In the genomic region with DNA sequence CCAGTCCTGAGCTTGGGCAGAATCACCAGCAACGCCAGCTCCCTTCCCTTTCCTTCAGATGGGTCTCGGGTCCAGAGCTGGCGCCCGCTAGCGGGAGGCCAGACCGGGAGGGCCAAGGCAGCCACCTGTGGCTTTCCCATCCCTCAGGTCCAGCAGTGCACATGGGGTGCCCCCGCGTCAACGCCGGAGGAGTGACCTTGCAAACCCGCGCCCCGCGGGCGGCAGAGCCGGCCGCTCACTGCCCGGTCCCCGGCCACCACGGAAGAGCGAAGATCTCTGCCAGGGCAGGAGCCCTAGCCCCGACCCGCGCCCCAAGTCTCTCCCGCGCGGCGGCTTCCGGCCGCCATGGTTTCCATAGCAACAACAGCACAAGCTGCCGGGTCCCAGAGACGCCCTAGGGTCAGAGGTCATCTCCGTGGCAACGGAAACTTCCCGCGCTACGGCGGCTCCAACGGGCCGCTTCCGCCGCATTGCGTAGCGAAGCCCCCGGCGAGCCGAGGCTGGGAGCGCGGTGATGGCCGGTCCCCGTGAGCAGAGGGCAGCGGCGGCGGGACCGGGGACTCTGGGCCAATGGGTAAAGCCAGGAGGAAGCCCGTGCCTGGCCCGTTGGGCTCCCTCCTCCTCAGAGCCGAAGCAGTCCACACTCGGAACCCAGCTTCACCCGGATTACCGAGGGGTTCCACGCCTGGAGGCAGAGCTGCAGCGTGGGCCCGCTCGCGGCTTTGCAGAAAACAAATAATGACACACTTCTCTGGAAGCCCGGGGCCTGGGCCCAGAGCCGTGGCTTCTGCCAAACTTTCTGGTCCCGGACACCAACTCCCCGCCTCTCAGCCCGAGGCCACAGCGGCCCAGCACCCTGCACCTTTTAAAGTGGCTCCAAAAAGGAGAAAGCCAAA, we compare ENCODE assay signal across 9 cellular contexts. TPM values are rescaled to one million over a fixed set of nuclear protein-coding genes. Genes with fewer than 3 reads are reported as not detected.
DNase-seq lines count a peak whose midpoint lies in the region; ATAC-seq and TF ChIP-seq lines count a peak whose summit lies in the region.
"Had no signal": no experiment of that assay in that cellular context is flagged by ENCODE, and none has a peak within 500 bp of the region (broad histone marks: within the 10 kb centered on the region; RNA-seq: fewer than 3 reads in every experiment).

No MANE protein-coding gene starts in this region.

- peaks cover 42% of the 10 kb centered on the region for H3K27me3 Mint-ChIP-seq in CD4-positive, CD25-positive, alpha-beta regulatory T cell
- H3K27me3 Mint-ChIP-seq in nephron progenitor cell (ENCODE audit: low read depth, poor library complexity) = peaks cover 63% of the 10 kb centered on the region

- H3K36me3 ChIP-seq in CD4-positive, CD25-positive, alpha-beta regulatory T cell (ENCODE audit: control insufficient read depth, insufficient read depth, low read length) = no peaks in the 10 kb centered on the region
- H3K36me3 ChIP-seq in OCI-LY1 (ENCODE audit: insufficient read depth, low read length) = peaks cover 7% of the 10 kb centered on the region; the same call in 1 of the 2 replicates

- no peaks in the 10 kb centered on the region for H4K20me1 ChIP-seq in OCI-LY1 (ENCODE audit: insufficient read depth, low read length)

- H3K4me1 Mint-ChIP-seq in CD4-positive, CD25-positive, alpha-beta regulatory T cell = peaks cover 2 to 21% (median 9%) of the 10 kb centered on the region in 4 donors
- H3K4me1 Mint-ChIP-seq in nephron progenitor cell = peaks cover 22% of the 10 kb centered on the region

- H3K4me1 ChIP-seq in CD4-positive, CD25-positive, alpha-beta regulatory T cell (ENCODE audit: control insufficient read depth, insufficient read depth, low read length, poor library complexity, severe bottlenecking) = peaks cover 14% of the 10 kb centered on the region
- H3K4me1 ChIP-seq in OCI-LY1 (ENCODE audit: insufficient read depth, low read length, severe bottlenecking) (peaks cover 15% of the 10 kb centered on the region), foreskin keratinocyte (no peaks in the 10 kb centered on the region)

- H3K9me3 ChIP-seq in CD4-positive, CD25-positive, alpha-beta regulatory T cell (ENCODE audit: control insufficient read depth in 2 of 2, low read length in 2 of 2) = no peaks in the 10 kb centered on the region
- no peaks in the 10 kb centered on the region for H3K9me3 ChIP-seq in OCI-LY1 (ENCODE audit: low read length)

- no peaks in the 10 kb centered on the region for H3F3A ChIP-seq in OCI-LY1 (ENCODE audit: insufficient read depth, low read length)

- peak overlapping the region; percentile 90 to 97 (median 92) for H3K4me3 Mint-ChIP-seq in CD4-positive, CD25-positive, alpha-beta regulatory T cell
- peak overlapping the region; percentile 85 for H3K4me3 Mint-ChIP-seq in nephron progenitor cell

- no peaks in the 10 kb centered on the region for H3K79me2 ChIP-seq in OCI-LY1 (ENCODE audit: insufficient read depth, low read length)

- H3K9ac ChIP-seq in OCI-LY1 (ENCODE audit: low read length) = peak overlapping the region; percentile 71

- peak overlapping the region; percentile 67 for H3K4me3 ChIP-seq in CD4-positive, CD25-positive, alpha-beta regulatory T cell (ENCODE audit: low read depth, low read length)
- peak overlapping the region; percentile 77 for H3K4me3 ChIP-seq in OCI-LY1 (ENCODE audit: low read depth, low read length, poor library complexity, severe bottlenecking)

- H3K4me2 ChIP-seq in OCI-LY1 (ENCODE audit: low read length) = peak overlapping the region; percentile 87

- peak overlapping the region; percentile 74 for H2AFZ ChIP-seq in OCI-LY1 (ENCODE audit: low read length)

- DNase-seq in CD4-positive, CD25-positive, alpha-beta regulatory T cell = peak; percentile 89 to 96 (median 94)
- DNase-seq in HK-2 (ENCODE audit: unreplicated experiment) (peak; percentile 77), foreskin keratinocyte (peak; percentile 47 to 71), nephron progenitor cell (peak; percentile 99)
- DNase-seq in activated effector memory CD4-positive, alpha-beta T cell treated with anti-CD3 and anti-CD28 coated beads, Interleukin-2, amount 50 U/mL, for 16 hours = peak; percentile 97
- peak; percentile 97 for DNase-seq in stimulated activated naive CD8-positive, alpha-beta T cell treated with anti-CD3 and anti-CD28 coated beads, Interleukin-15, Interleukin-2, amounts not matched to agents 100 U/mL and 50 U/mL, for 24 hours

- peaks cover 0 to 3% (median 0%) of the 10 kb centered on the region in 7 donors for H3K9me3 Mint-ChIP-seq in CD4-positive, CD25-positive, alpha-beta regulatory T cell
- peaks cover 11% of the 10 kb centered on the region for H3K9me3 Mint-ChIP-seq in nephron progenitor cell

- TF ChIP-seq CTCF in OCI-LY1 (IDR thresholded peaks at IDR 0.05; ENCODE audit: low read length) (peak; percentile 47), foreskin keratinocyte (conservative IDR thresholded peaks at IDR 0.05) (peak; percentile 47), nephron progenitor cell (IDR thresholded peaks at IDR 0.05) (no peak)

- peak overlapping the region; percentile 55 for H3K27ac ChIP-seq in CD4-positive, CD25-positive, alpha-beta regulatory T cell (ENCODE audit: insufficient read depth, low read length, poor library complexity, severe bottlenecking)
- no peak overlapping the region for H3K27ac ChIP-seq in OCI-LY1 (ENCODE audit: low read depth, low read length, poor library complexity, severe bottlenecking)
- peak overlapping the region; percentile 3 for H3K27ac ChIP-seq in foreskin keratinocyte

- H3K36me3 Mint-ChIP-seq in CD4-positive, CD25-positive, alpha-beta regulatory T cell = no peaks in the 10 kb centered on the region
- peaks cover 7% of the 10 kb centered on the region for H3K36me3 Mint-ChIP-seq in nephron progenitor cell (ENCODE audit: low read depth)

- peak; percentile 87 to 93 for ATAC-seq in CD4-positive, CD25-positive, alpha-beta regulatory T cell (ENCODE audit: low read depth in 2 of 2)
- ATAC-seq in GM19452 (IDR thresholded peaks at IDR 0.05; ENCODE audit: unreplicated experiment) (peak; percentile 97), foreskin keratinocyte (peak; percentile 77)
- ATAC-seq in stimulated activated naive CD8-positive, alpha-beta T cell treated with anti-CD3 and anti-CD28 coated beads, Interleukin-15, Interleukin-2, amounts not matched to agents 100 U/mL and 50 U/mL, for 24 hours = peak; percentile 79

- H3K9me2 ChIP-seq in OCI-LY1 (ENCODE audit: low read depth, low read length) = no peaks in the 10 kb centered on the region

- peaks cover 24% of the 10 kb centered on the region for H3K27me3 ChIP-seq in CD4-positive, CD25-positive, alpha-beta regulatory T cell (ENCODE audit: control insufficient read depth, insufficient read depth, low read length)
- H3K27me3 ChIP-seq in OCI-LY1 (ENCODE audit: insufficient read depth, low read length) (0 out of 2 replicates have a peak, but pooled peaks cover 3% of the 10 kb centered on the region), foreskin keratinocyte (peaks cover 6% of the 10 kb centered on the region)

- peak overlapping the region; percentile 51 to 89 (median 85) for H3K27ac Mint-ChIP-seq in CD4-positive, CD25-positive, alpha-beta regulatory T cell
- no peak overlapping the region for H3K27ac Mint-ChIP-seq in nephron progenitor cell

RNA-seq across cellular contexts. Expression of a gene that starts 7.4 kb away (rescaled TPM):
- total RNA-seq in CD4-positive, CD25-positive, alpha-beta regulatory T cell = not detected
- under 1 TPM in 1 of 4 donors, not detected in 3; 0.09 TPM for polyA plus RNA-seq in CD4-positive, CD25-positive, alpha-beta regulatory T cell
- total RNA-seq in foreskin keratinocyte = not detected in 2 replicates
- not detected in 2 replicates for polyA plus RNA-seq in foreskin keratinocyte
- total RNA-seq: T-helper 2 cell treated with Interferon-gamma antibody and Interleukin-4, amounts not matched to agents 100 ng/mL and 5 ng/mL, for 36 hours had no signal
